Comparison of ENCODE assay signal across 1 cellular context in genomic region chr9:100058699-100059579, GRCh38.
TF ChIP-seq lines count a peak whose summit lies in the region.

No MANE protein-coding gene starts in this region.

TF ChIP-seq in GM12878, 131 proteins besides CTCF, POLR2A, EP300 and RAD21 (continued from another document and continues in another):
- TF ChIP-seq E2F8 (IDR thresholded peaks at IDR 0.05; ENCODE audit: low read depth, partially characterized antibody) (no peak), ZNF687 (IDR thresholded peaks at IDR 0.05) (no peak), POLR2AphosphoS2 (IDR thresholded peaks at IDR 0.05; ENCODE audit: low read depth, low read length) (no peak), SREBF1 (IDR thresholded peaks at IDR 0.05; ENCODE audit: low read length) (no peak), FOXK2 (IDR thresholded peaks at IDR 0.05) (no peak), ZBTB33 (IDR thresholded peaks at IDR 0.05) (no peak), ELK1 (IDR thresholded peaks at IDR 0.05; ENCODE audit: low read depth, low read length) (no peak), MAX (IDR thresholded peaks at IDR 0.05; ENCODE audit: low read depth, low read length) (no peak), CEBPZ (IDR thresholded peaks at IDR 0.05; ENCODE audit: low read depth, low read length) (no peak), USF1 (IDR thresholded peaks at IDR 0.05; ENCODE audit: borderline replicate concordance, extremely low read length, insufficient read depth, low read depth, low read length) (no peak), SUZ12 (IDR thresholded peaks at IDR 0.05; ENCODE audit: unreplicated experiment) (no peak), SP1 (IDR thresholded peaks at IDR 0.05; ENCODE audit: low read depth, low read length) (no peak), PBX3 (IDR thresholded peaks at IDR 0.05; ENCODE audit: insufficient replicate concordance, low read depth, low read length) (no peak), ESRRA (IDR thresholded peaks at IDR 0.05; ENCODE audit: low read length) (no peak), CREB1 (IDR thresholded peaks at IDR 0.05; ENCODE audit: low read depth) (0 out of 2 replicates have a peak, but pooled peaks have one; percentile 57), HDAC6 (IDR thresholded peaks at IDR 0.05; ENCODE audit: unreplicated experiment) (no peak), ATF7 (IDR thresholded peaks at IDR 0.05; ENCODE audit: low read depth) (peak; percentile 97), BMI1 (IDR thresholded peaks at IDR 0.05; ENCODE audit: borderline replicate concordance) (peak; percentile 66; the same call in 1 of the 2 replicates), ZNF24 (IDR thresholded peaks at IDR 0.05) (peak; percentile 71; the same call in 1 of the 2 replicates), SRF (IDR thresholded peaks at IDR 0.05; ENCODE audit: low read depth in 2 of 2, low read length in 2 of 2) (no peak), SREBF2 (IDR thresholded peaks at IDR 0.05; ENCODE audit: low read length) (no peak), TARDBP (IDR thresholded peaks at IDR 0.05; ENCODE audit: borderline replicate concordance) (no peak), BCLAF1 (IDR thresholded peaks at IDR 0.05) (no peak), ATF3 (IDR thresholded peaks at IDR 0.05; ENCODE audit: borderline replicate concordance, extremely low read depth, low read depth, low read length) (no peak), SMARCA5 (IDR thresholded peaks at IDR 0.05) (peak; percentile 27; the same call in 1 of the 2 replicates), RELA (IDR thresholded peaks at IDR 0.05; ENCODE audit: borderline replicate concordance, partially characterized antibody) (no peak), EZH2 (IDR thresholded peaks at IDR 0.05; ENCODE audit: borderline replicate concordance, control insufficient read depth, low read depth, low read length) (no peak), SMC3 (IDR thresholded peaks at IDR 0.05; ENCODE audit: borderline replicate concordance, low read length) (no peak), JUND (IDR thresholded peaks at IDR 0.05; ENCODE audit: low read depth, low read length) (peak; percentile 64; the same call in 1 of the 2 replicates), SMAD5 (IDR thresholded peaks at IDR 0.05; ENCODE audit: low read depth) (no peak), MEF2B (IDR thresholded peaks at IDR 0.05; ENCODE audit: partially characterized antibody, poor library complexity, severe bottlenecking) (peak; percentile 96), BHLHE40 (IDR thresholded peaks at IDR 0.05; ENCODE audit: borderline replicate concordance in 1 of 2, low read depth in 2 of 2, low read length in 1 of 2) (peak; percentile 90 to 96), ZNF622 (IDR thresholded peaks at IDR 0.05) (no peak), RUNX3 (IDR thresholded peaks at IDR 0.05; ENCODE audit: low read length) (peak; percentile 96), NKRF (conservative IDR thresholded peaks at IDR 0.05) (0 out of 2 replicates have a peak, but pooled peaks have one; percentile 13), FOXM1 (IDR thresholded peaks at IDR 0.05; ENCODE audit: low read depth, low read length) (peak; percentile 96), CBX3 (IDR thresholded peaks at IDR 0.05; ENCODE audit: borderline replicate concordance, low read depth) (no peak), RFX5 (IDR thresholded peaks at IDR 0.05; ENCODE audit: low read depth, low read length) (no peak)
